Comparison of ENCODE assay signal across 8 cellular contexts in the genomic region with DNA sequence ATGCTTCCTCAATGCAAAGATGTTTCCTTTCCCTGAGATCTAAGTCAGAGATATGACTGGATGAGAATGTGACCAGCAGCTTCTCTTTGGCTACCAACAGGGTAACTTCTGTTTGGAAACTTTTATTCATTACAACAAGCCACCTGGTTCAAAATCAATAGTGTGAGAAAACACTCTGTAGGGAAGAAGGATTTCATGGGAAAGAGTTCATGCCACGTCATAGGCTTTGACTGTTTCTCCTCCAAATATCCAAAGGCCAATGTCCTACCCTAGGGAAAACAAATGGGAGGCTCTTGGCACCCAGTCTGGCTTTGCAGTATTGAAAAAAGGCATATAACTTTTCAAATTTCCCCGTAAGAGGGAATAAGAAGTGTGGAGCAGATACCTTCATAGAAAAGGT.
"Had no signal": no experiment of that assay in that cellular context is flagged by ENCODE, and none has a peak within 500 bp of the region (broad histone marks: within the 10 kb centered on the region; RNA-seq: fewer than 3 reads in every experiment).

No MANE protein-coding gene starts in this region.

- ATAC-seq: GM12878 had no signal

- FAIRE-seq: G401.6, GM12878, GM12891, GM12892, GM18507, GM19239 had no signal

- DNase-seq: GDM1, GF-D8 had no signal

- H3K4me3 ChIP-seq: GM12878 had no signal
